Comparison of ENCODE assay signal across 1 cellular context in genomic region chr20:11338506-11339306, GRCh38.
TF ChIP-seq lines count a peak whose summit lies in the region.

No MANE protein-coding gene starts in this region.

TF ChIP-seq in IMR-90, 13 proteins besides CTCF, POLR2A, EP300 and RAD21:
- TF ChIP-seq NFE2L2 (IDR thresholded peaks at IDR 0.05; ENCODE audit: low read depth, low read length) (0 out of 2 replicates have a peak, but pooled peaks have one; percentile 5), BHLHE40 (IDR thresholded peaks at IDR 0.05; ENCODE audit: low read depth, low read length) (no peak)
TF ChIP-seq in IMR-90: peak in this region for 1.
